ENCODE assay signal across 36 cellular contexts in genomic region chr16:49920397-49920796, GRCh38.
"Had no signal": no experiment of that assay in that cellular context is flagged by ENCODE, and none has a peak within 500 bp of the region (broad histone marks: within the 10 kb centered on the region; RNA-seq: fewer than 3 reads in every experiment).

No MANE protein-coding gene starts in this region.

- H3K27me3 Mint-ChIP-seq: activated naive CD8-positive, alpha-beta T cell treated with anti-CD3 and anti-CD28 coated beads, Interleukin-2, amount 50 U/mL, for 24 hours had no signal

- H3K27ac ChIP-seq: Peyer's patch, RWPE1, VCaP had no signal

- H3K27me3 ChIP-seq: Peyer's patch had no signal

- H3K4me3 ChIP-seq: Peyer's patch had no signal

- H3K9me3 Mint-ChIP-seq: activated B cell treated with CpG ODN at 0.5 μM for 24 hours; activated CD4-positive, alpha-beta memory T cell treated with anti-CD3 and anti-CD28 coated beads for 36 hours; activated naive CD4-positive, alpha-beta T cell treated with anti-CD3 and anti-CD28 coated beads, Interleukin-2, amount 10 ng/mL, durations not matched to agents 7 days and 5 days; activated naive CD8-positive, alpha-beta T cell treated with anti-CD3 and anti-CD28 coated beads, Interleukin-2, amount 50 U/mL, for 24 hours; activated T-cell treated with anti-CD3 and anti-CD28 coated beads, Interleukin-2, amount 50 U/mL, for 4 hours; activated T-helper 1 cell treated with anti-CD3 and anti-CD28 coated beads, Interleukin-12 subunit alpha, Interleukin-12 subunit beta, Interleukin-2, Interleukin-4 antibody, amounts not matched to agents 30 ng/mL and 10 ng/mL and 1 ng/mL, durations not matched to agents 14 hours and 24 hours and 36 hours; brain; T-cell had no signal

- H3K36me3 ChIP-seq: Peyer's patch had no signal

- H3K9me3 ChIP-seq: Peyer's patch had no signal

- H3K4me1 ChIP-seq: Peyer's patch had no signal

- H3K36me3 Mint-ChIP-seq: activated CD4-positive, alpha-beta memory T cell treated with anti-CD3 and anti-CD28 coated beads for 36 hours; activated naive CD4-positive, alpha-beta T cell treated with anti-CD3 and anti-CD28 coated beads, Interleukin-2, amount 10 ng/mL, durations not matched to agents 7 days and 5 days; activated naive CD8-positive, alpha-beta T cell; brain; T-cell had no signal

- H3K27ac Mint-ChIP-seq: activated B cell treated with CpG ODN at 0.5 μM for 24 hours; activated CD4-positive, alpha-beta memory T cell treated with anti-CD3 and anti-CD28 coated beads for 36 hours; activated naive CD4-positive, alpha-beta T cell treated with anti-CD3 and anti-CD28 coated beads, Interleukin-2, amount 10 ng/mL, durations not matched to agents 7 days and 5 days; activated naive CD8-positive, alpha-beta T cell; activated naive CD8-positive, alpha-beta T cell treated with anti-CD3 and anti-CD28 coated beads, Interleukin-2, amount 50 U/mL, for 24 hours; activated T-helper 1 cell treated with anti-CD3 and anti-CD28 coated beads, Interleukin-12 subunit alpha, Interleukin-12 subunit beta, Interleukin-2, Interleukin-4 antibody, amounts not matched to agents 30 ng/mL and 10 ng/mL and 1 ng/mL, durations not matched to agents 14 hours and 24 hours and 36 hours; T-cell; T-helper 17 cell had no signal

- H3K4me3 Mint-ChIP-seq: activated B cell treated with CpG ODN at 0.5 μM for 24 hours; activated CD4-positive, alpha-beta memory T cell treated with anti-CD3 and anti-CD28 coated beads for 36 hours; activated naive CD4-positive, alpha-beta T cell treated with anti-CD3 and anti-CD28 coated beads, Interleukin-2, amount 10 ng/mL, durations not matched to agents 7 days and 5 days; activated naive CD8-positive, alpha-beta T cell; activated naive CD8-positive, alpha-beta T cell treated with anti-CD3 and anti-CD28 coated beads, Interleukin-2, amount 50 U/mL, for 24 hours; activated T-cell treated with anti-CD3 and anti-CD28 coated beads, Interleukin-2, amount 50 U/mL, for 4 hours; activated T-helper 1 cell treated with anti-CD3 and anti-CD28 coated beads, Interleukin-12 subunit alpha, Interleukin-12 subunit beta, Interleukin-2, Interleukin-4 antibody, amounts not matched to agents 30 ng/mL and 10 ng/mL and 1 ng/mL, durations not matched to agents 14 hours and 24 hours and 36 hours; brain; T-cell; T-helper 17 cell had no signal

- DNase-seq: activated B cell treated with CpG ODN at 0.5 μM for 24 hours; activated CD4-positive, alpha-beta memory T cell treated with anti-CD3 and anti-CD28 coated beads for 36 hours; activated CD4-positive, alpha-beta T cell treated with anti-CD3 and anti-CD28 coated beads for 4 hours; activated CD4-positive, alpha-beta T cell treated with anti-CD3 and anti-CD28 coated beads, Interleukin-2, amount 50 U/mL, for 1 hour; activated CD4-positive, CD25-positive, alpha-beta regulatory T cell treated with anti-CD3 and anti-CD28 coated beads, Interleukin-2, amount 50 U/mL, for 72 hours; activated CD8-positive, alpha-beta memory T cell treated with anti-CD3 and anti-CD28 coated beads, Interleukin-2, amount 50 U/mL, for 4 hours; activated gamma-delta T cell treated with Interleukin-2 at 50 U/mL for 16 hours; activated naive CD4-positive, alpha-beta T cell treated with anti-CD3 and anti-CD28 coated beads, Interleukin-2, amount 10 ng/mL, durations not matched to agents 7 days and 5 days; activated naive CD8-positive, alpha-beta T cell treated with anti-CD3 and anti-CD28 coated beads, Interleukin-2, amount 50 U/mL, for 24 hours; activated T-cell treated with anti-CD3 and anti-CD28 coated beads for 4 hours; activated T-cell treated with anti-CD3 and anti-CD28 coated beads, Interleukin-2, amount 50 U/mL, for 4 hours; anterior cingulate cortex; Kasumi-1; KG1; MM.1S; MV-4-11; NCI-H1092; NCI-H146; NCI-H187; NCI-H2029 treated with DMSO at 0.1 percent for 48 hours; NCI-H2107; NCI-H2171; NCI-H510A; NCI-H526; NCI-H748 treated with DMSO at 0.1 percent for 48 hours; NK-92 treated with Interleukin-12 subunit alpha and Interleukin-12 subunit beta, amount 100 ng/mL, for 24 hours; PC-3; SIG-M5; T-cell; T-helper 17 cell had no signal

- H3K4me1 Mint-ChIP-seq: activated B cell treated with CpG ODN at 0.5 μM for 24 hours; activated naive CD4-positive, alpha-beta T cell treated with anti-CD3 and anti-CD28 coated beads, Interleukin-2, amount 10 ng/mL, durations not matched to agents 7 days and 5 days; activated naive CD8-positive, alpha-beta T cell treated with anti-CD3 and anti-CD28 coated beads, Interleukin-2, amount 50 U/mL, for 24 hours; T-cell had no signal
